ENCODE assay signal across 8 cellular contexts in genomic region chrX:123803331-123803983, GRCh38. TPM values are rescaled to one million over a fixed set of nuclear protein-coding genes. Genes with fewer than 3 reads are reported as not detected.
DNase-seq lines count a peak whose midpoint lies in the region; ATAC-seq, FAIRE-seq and TF ChIP-seq lines count a peak whose summit lies in the region.

No MANE protein-coding gene starts in this region.

- H3K36me3 Mint-ChIP-seq in Calu3 (ENCODE audit: insufficient read depth, unreplicated experiment) (peaks cover 9% of the 10 kb centered on the region), mesothelial cell of epicardium (no peaks in the 10 kb centered on the region), GM23338 (ENCODE audit: low read depth) (no peaks in the 10 kb centered on the region)

- H4K20me1 ChIP-seq in PC-9 (ENCODE audit: insufficient read depth) (no peaks in the 10 kb centered on the region), GM23338 (replicated peaks; ENCODE audit: insufficient read depth) (no peaks in the 10 kb centered on the region)

- TF ChIP-seq CTCF in Calu3 (IDR thresholded peaks at IDR 0.05; ENCODE audit: unreplicated experiment) (no peak), PC-9 (conservative IDR thresholded peaks at IDR 0.05) (no peak), bronchial epithelial cell (IDR thresholded peaks at IDR 0.05; ENCODE audit: insufficient read depth, low read length, severe bottlenecking) (no peak), mesothelial cell of epicardium (IDR thresholded peaks at IDR 0.05; ENCODE audit: unreplicated experiment) (no peak), GM23338 (conservative IDR thresholded peaks at IDR 0.05; ENCODE audit: low read depth in 2 of 2) (no peak)

- H3K4me3 ChIP-seq in PC-9 = no peak overlapping the region
- no peak overlapping the region for H3K4me3 ChIP-seq in bronchial epithelial cell (ENCODE audit: low read depth, low read length)
- no peak overlapping the region for H3K4me3 ChIP-seq in GM23338

- H3K4me1 Mint-ChIP-seq in Calu3 (ENCODE audit: low read depth, unreplicated experiment) = peaks cover 38% of the 10 kb centered on the region
- H3K4me1 Mint-ChIP-seq in mesothelial cell of epicardium = peaks cover 19% of the 10 kb centered on the region
- no peaks in the 10 kb centered on the region for H3K4me1 Mint-ChIP-seq in GM23338

- H3K36me3 ChIP-seq in PC-9 (ENCODE audit: low read depth) = no peaks in the 10 kb centered on the region
- no peaks in the 10 kb centered on the region for H3K36me3 ChIP-seq in bronchial epithelial cell (ENCODE audit: control insufficient read depth, insufficient read depth, low read length)
- H3K36me3 ChIP-seq in GM23338 (ENCODE audit: insufficient read depth) = no peaks in the 10 kb centered on the region

- peaks cover 35% of the 10 kb centered on the region for H3F3A ChIP-seq in PC-9 (ENCODE audit: insufficient read depth, low read depth)
- no peaks in the 10 kb centered on the region for H3F3A ChIP-seq in GM23338 (replicated peaks; ENCODE audit: low read depth)

- H3K27me3 ChIP-seq in PC-9 (ENCODE audit: insufficient read depth, low read depth) (no peaks in the 10 kb centered on the region), bronchial epithelial cell (ENCODE audit: control insufficient read depth, insufficient read depth, low read length) (no peaks in the 10 kb centered on the region), GM23338 (ENCODE audit: insufficient read depth) (no peaks in the 10 kb centered on the region)

- CTCF ChIA-PET in Calu3 (lab: Charles Lee) (interaction anchor here (0.6 to 0.7 kb wide), 2 partner anchors 23 to 32 kb away, joined by 3 read pairs; no protein-coding TSS in a partner anchor), PC-9 (lab: Charles Lee) (interaction anchor here (0.5 to 2.5 kb wide), 3 partner anchors 26 to 76 kb away, joined by 4 to 14 read pairs (median 11); no protein-coding TSS in a partner anchor)

- peak overlapping the region; percentile 96 for H3K27ac Mint-ChIP-seq in Calu3 (ENCODE audit: unreplicated experiment)
- H3K27ac Mint-ChIP-seq in mesothelial cell of epicardium = peak overlapping the region; percentile 88
- H3K27ac Mint-ChIP-seq in GM23338 = no peak overlapping the region

- H3K27me3 Mint-ChIP-seq in Calu3 (ENCODE audit: unreplicated experiment) = no peaks in the 10 kb centered on the region
- H3K27me3 Mint-ChIP-seq in mesothelial cell of epicardium (ENCODE audit: low read depth) = no peaks in the 10 kb centered on the region
- no peaks in the 10 kb centered on the region for H3K27me3 Mint-ChIP-seq in GM23338 (ENCODE audit: insufficient read depth, low read depth, poor library complexity)

- peak overlapping the region; percentile 17 for H3K4me2 ChIP-seq in PC-9
- no peak overlapping the region for H3K4me2 ChIP-seq in GM23338

- POLR2A ChIA-PET in PC-9 (lab: Charles Lee; ENCODE audit: unreplicated experiment) = interaction anchor here (0.6 to 0.7 kb wide), 3 partner anchors 121 to 199 kb away, joined by 3 to 4 read pairs (median 4); no protein-coding TSS in a partner anchor

- H3K9me2 ChIP-seq in PC-9 (ENCODE audit: insufficient read depth) = no peaks in the 10 kb centered on the region
- no peaks in the 10 kb centered on the region for H3K9me2 ChIP-seq in GM23338 (ENCODE audit: insufficient read depth)

- DNase-seq in Calu3 (peak; percentile 49), HuH-7 (ENCODE audit: low spot score) (peak; percentile 31), PC-9 (peak; percentile 71 to 99), bronchial epithelial cell (ENCODE audit: low read depth) (peak; percentile 90), mesothelial cell of epicardium (ENCODE audit: low spot score in 2 of 2, unreplicated experiment in 2 of 2) (no peak), substantia nigra (lab: John Stamatoyannopoulos, UW) (no peak), GM23338 (ENCODE audit: low spot score) (no peak)

- FAIRE-seq in bronchial epithelial cell (lab: Jason Lieb, UNC) = no peak

- no peaks in the 10 kb centered on the region for H3K9me3 Mint-ChIP-seq in Calu3 (ENCODE audit: low read depth, unreplicated experiment)
- H3K9me3 Mint-ChIP-seq in mesothelial cell of epicardium = peaks cover 14% of the 10 kb centered on the region
- H3K9me3 Mint-ChIP-seq in GM23338 = no peaks in the 10 kb centered on the region

- H3K9me3 ChIP-seq in PC-9 (ENCODE audit: insufficient read depth, low read depth) = no peaks in the 10 kb centered on the region

- H2AFZ ChIP-seq in PC-9 (no peak overlapping the region), GM23338 (no peak overlapping the region)

- intact Hi-C loops in Calu3 (cut with micrococcal nuclease; ENCODE audit: unreplicated experiment) (no loop called here), PC-9 (cut with micrococcal nuclease; ENCODE audit: unreplicated experiment) (loop anchor here (1.0 kb wide), 3 partner anchors 11 to 57 kb away; partner anchors contain the start of gene XIAP)

- BruUV-seq in Calu3 (replicated peaks; lab: Mats Ljungman, UMichigan) = no TSS peak
- no TSS peak for BruUV-seq in PC-9 (replicated peaks; lab: Mats Ljungman, UMichigan)

- H3K27ac ChIP-seq in PC-9 = peak overlapping the region; percentile 65
- no peak overlapping the region for H3K27ac ChIP-seq in substantia nigra (ENCODE audit: low read depth, low read length, poor library complexity, severe bottlenecking)
- no peak overlapping the region for H3K27ac ChIP-seq in GM23338 (ENCODE audit: low read depth)

- H3K4me1 ChIP-seq in PC-9 (replicated peaks; ENCODE audit: insufficient read depth) (peaks cover 59% of the 10 kb centered on the region), GM23338 (ENCODE audit: insufficient read depth) (no peaks in the 10 kb centered on the region)

- H3K4me3 Mint-ChIP-seq in Calu3 (ENCODE audit: low read depth, unreplicated experiment) (peak overlapping the region; percentile 27), mesothelial cell of epicardium (no peak overlapping the region), GM23338 (no peak overlapping the region)

- H3K79me2 ChIP-seq in PC-9 (ENCODE audit: low read depth) (no peaks in the 10 kb centered on the region), GM23338 (replicated peaks; ENCODE audit: insufficient read depth) (no peaks in the 10 kb centered on the region)

- ATAC-seq in GM19351 (IDR thresholded peaks at IDR 0.05; ENCODE audit: unreplicated experiment) (peak; percentile 61), GM23338 (no peak)

TF ChIP-seq in GM23338, 12 proteins besides CTCF, POLR2A, EP300 and RAD21 (continues in another document):
- TF ChIP-seq, protein P1, sequence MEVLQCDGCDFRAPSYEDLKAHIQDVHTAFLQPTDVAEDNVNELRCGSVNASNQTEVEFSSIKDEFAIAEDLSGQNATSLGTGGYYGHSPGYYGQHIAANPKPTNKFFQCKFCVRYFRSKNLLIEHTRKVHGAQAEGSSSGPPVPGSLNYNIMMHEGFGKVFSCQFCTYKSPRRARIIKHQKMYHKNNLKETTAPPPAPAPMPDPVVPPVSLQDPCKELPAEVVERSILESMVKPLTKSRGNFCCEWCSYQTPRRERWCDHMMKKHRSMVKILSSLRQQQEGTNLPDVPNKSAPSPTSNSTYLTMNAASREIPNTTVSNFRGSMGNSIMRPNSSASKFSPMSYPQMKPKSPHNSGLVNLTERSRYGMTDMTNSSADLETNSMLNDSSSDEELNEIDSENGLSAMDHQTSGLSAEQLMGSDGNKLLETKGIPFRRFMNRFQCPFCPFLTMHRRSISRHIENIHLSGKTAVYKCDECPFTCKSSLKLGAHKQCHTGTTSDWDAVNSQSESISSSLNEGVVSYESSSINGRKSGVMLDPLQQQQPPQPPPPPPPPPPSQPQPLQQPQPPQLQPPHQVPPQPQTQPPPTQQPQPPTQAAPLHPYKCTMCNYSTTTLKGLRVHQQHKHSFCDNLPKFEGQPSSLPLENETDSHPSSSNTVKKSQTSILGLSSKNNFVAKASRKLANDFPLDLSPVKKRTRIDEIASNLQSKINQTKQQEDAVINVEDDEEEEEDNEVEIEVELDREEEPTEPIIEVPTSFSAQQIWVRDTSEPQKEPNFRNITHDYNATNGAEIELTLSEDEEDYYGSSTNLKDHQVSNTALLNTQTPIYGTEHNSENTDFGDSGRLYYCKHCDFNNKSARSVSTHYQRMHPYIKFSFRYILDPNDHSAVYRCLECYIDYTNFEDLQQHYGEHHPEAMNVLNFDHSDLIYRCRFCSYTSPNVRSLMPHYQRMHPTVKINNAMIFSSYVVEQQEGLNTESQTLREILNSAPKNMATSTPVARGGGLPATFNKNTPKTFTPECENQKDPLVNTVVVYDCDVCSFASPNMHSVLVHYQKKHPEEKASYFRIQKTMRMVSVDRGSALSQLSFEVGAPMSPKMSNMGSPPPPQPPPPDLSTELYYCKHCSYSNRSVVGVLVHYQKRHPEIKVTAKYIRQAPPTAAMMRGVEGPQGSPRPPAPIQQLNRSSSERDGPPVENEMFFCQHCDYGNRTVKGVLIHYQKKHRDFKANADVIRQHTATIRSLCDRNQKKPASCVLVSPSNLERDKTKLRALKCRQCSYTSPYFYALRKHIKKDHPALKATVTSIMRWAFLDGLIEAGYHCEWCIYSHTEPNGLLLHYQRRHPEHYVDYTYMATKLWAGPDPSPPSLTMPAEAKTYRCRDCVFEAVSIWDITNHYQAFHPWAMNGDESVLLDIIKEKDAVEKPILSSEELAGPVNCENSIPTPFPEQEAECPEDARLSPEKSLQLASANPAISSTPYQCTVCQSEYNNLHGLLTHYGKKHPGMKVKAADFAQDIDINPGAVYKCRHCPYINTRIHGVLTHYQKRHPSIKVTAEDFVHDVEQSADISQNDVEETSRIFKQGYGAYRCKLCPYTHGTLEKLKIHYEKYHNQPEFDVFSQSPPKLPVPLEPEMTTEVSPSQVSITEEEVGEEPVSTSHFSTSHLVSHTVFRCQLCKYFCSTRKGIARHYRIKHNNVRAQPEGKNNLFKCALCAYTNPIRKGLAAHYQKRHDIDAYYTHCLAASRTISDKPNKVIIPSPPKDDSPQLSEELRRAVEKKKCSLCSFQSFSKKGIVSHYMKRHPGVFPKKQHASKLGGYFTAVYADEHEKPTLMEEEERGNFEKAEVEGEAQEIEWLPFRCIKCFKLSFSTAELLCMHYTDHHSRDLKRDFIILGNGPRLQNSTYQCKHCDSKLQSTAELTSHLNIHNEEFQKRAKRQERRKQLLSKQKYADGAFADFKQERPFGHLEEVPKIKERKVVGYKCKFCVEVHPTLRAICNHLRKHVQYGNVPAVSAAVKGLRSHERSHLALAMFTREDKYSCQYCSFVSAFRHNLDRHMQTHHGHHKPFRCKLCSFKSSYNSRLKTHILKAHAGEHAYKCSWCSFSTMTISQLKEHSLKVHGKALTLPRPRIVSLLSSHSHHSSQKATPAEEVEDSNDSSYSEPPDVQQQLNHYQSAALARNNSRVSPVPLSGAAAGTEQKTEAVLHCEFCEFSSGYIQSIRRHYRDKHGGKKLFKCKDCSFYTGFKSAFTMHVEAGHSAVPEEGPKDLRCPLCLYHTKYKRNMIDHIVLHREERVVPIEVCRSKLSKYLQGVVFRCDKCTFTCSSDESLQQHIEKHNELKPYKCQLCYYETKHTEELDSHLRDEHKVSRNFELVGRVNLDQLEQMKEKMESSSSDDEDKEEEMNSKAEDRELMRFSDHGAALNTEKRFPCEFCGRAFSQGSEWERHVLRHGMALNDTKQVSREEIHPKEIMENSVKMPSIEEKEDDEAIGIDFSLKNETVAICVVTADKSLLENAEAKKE (CRISPR knock-in tag; IDR thresholded peaks at IDR 0.05) = no peak

RNA-seq across cellular contexts. Expression of gene XIAP, which starts 56.4 kb away (rescaled TPM):
- total RNA-seq in Calu3 (2022) (62.8 and 75.0 TPM in 2 replicates), PC-9 (2021) (47.7 and 59.5 TPM in 2 replicates), bronchial epithelial cell (41.6 and 43.3 TPM in 2 replicates), mesothelial cell of epicardium (38.1 to 45.6 TPM (median 42.4 TPM) in 3 replicates)
- total RNA-seq in GM23338 (2014; rRNA removed; shearing (Covaris generic)) = 25.5 and 34.7 TPM in 2 replicates
- polyA plus RNA-seq in GM23338 (2016; fragmentation: Nextera tagmentation; extraction: Ambion mirVana) = 12.8 and 15.6 TPM in 2 replicates

Comparison
In these comparisons a context has a peak if more than half of its experiments do, and no peak if none do; other contexts are left out.
1. DNase-seq: peak in Calu3 (single experiment), HuH-7 (single experiment), PC-9 (2 of 2) and bronchial epithelial cell (single experiment); none in mesothelial cell of epicardium (0 of 2), substantia nigra (0 of 49) and GM23338 (single experiment).